1 cellular context compared by ENCODE assay signal in genomic region chr2:189569295-189569925, GRCh38.
TF ChIP-seq lines count a peak whose summit lies in the region.

No MANE protein-coding gene starts in this region.

TF ChIP-seq in SK-N-SH, 30 proteins besides CTCF, POLR2A, EP300 and RAD21 (continued from another document):
- TF ChIP-seq PBX3 (IDR thresholded peaks at IDR 0.05) = peak; percentile 38
TF ChIP-seq in SK-N-SH: peak in this region for 1.
